1 cellular context compared by ENCODE assay signal in the genomic region with DNA sequence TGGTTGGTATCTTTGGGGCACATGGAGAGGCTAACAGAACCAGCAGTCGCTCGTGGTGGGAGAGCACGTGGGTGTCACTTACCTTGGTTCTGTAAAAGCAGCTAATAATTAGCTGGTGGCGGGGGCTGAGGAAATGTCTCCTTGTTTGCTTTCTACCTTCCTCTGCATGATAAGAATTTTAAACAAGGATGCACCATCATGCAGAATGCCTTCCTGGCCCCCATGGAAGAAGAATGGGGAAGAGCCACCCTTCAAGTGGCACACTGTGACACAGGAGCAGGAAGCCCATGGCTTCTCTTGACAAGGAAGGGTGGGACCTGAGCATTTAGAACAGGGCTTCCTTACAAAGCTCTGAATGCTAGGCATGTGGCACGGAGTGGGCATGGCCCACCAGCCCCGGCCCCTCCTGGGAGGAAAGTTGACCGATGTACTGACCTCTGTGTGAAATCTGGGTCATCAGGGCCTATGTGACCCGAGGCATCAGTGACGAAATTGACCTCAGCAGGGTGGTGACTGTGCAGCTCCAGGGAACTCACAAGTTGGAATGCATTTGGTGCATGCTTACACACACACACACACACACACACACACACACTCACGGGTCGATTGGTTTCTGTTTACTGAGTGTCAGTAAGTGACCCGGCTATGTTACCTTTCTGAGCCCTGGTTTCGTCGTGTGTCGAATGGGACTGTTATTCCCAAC.
TF ChIP-seq lines count a peak whose summit lies in the region.

No MANE protein-coding gene starts in this region.

TF ChIP-seq in HepG2, 621 proteins besides CTCF, POLR2A, EP300 and RAD21 (continued from another document and continues in another):
- TF ChIP-seq, protein P1, sequence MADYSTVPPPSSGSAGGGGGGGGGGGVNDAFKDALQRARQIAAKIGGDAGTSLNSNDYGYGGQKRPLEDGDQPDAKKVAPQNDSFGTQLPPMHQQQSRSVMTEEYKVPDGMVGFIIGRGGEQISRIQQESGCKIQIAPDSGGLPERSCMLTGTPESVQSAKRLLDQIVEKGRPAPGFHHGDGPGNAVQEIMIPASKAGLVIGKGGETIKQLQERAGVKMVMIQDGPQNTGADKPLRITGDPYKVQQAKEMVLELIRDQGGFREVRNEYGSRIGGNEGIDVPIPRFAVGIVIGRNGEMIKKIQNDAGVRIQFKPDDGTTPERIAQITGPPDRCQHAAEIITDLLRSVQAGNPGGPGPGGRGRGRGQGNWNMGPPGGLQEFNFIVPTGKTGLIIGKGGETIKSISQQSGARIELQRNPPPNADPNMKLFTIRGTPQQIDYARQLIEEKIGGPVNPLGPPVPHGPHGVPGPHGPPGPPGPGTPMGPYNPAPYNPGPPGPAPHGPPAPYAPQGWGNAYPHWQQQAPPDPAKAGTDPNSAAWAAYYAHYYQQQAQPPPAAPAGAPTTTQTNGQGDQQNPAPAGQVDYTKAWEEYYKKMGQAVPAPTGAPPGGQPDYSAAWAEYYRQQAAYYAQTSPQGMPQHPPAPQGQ (CRISPR knock-in tag; IDR thresholded peaks at IDR 0.05; ENCODE audit: borderline replicate concordance), result no peak
- TF ChIP-seq ZNF749 (CRISPR knock-in tag; IDR thresholded peaks at IDR 0.05; ENCODE audit: borderline replicate concordance) (no peak), ZBTB49 (CRISPR knock-in tag; IDR thresholded peaks at IDR 0.05; ENCODE audit: borderline replicate concordance) (no peak), ARNT2 (CRISPR knock-in tag; IDR thresholded peaks at IDR 0.05; ENCODE audit: low read depth) (no peak), ZFP82 (CRISPR knock-in tag; IDR thresholded peaks at IDR 0.05; ENCODE audit: borderline replicate concordance) (no peak), ZSCAN5A (CRISPR knock-in tag; IDR thresholded peaks at IDR 0.05; ENCODE audit: borderline replicate concordance) (peak; percentile 44; the same call in 1 of the 2 replicates), CEBPZ (IDR thresholded peaks at IDR 0.05; ENCODE audit: low read length) (no peak), PAWR (CRISPR knock-in tag; IDR thresholded peaks at IDR 0.05; ENCODE audit: borderline replicate concordance) (no peak), RFX3 (CRISPR knock-in tag; IDR thresholded peaks at IDR 0.05) (no peak), ZNF570 (CRISPR knock-in tag; IDR thresholded peaks at IDR 0.05; ENCODE audit: borderline replicate concordance) (no peak), SP4 (CRISPR knock-in tag; IDR thresholded peaks at IDR 0.05) (peak; percentile 46; the same call in 1 of the 2 replicates), ZNF598 (CRISPR knock-in tag; IDR thresholded peaks at IDR 0.05; ENCODE audit: borderline replicate concordance) (no peak), ZNF607 (CRISPR knock-in tag; IDR thresholded peaks at IDR 0.05; ENCODE audit: borderline replicate concordance) (no peak), ATF1 (CRISPR knock-in tag; IDR thresholded peaks at IDR 0.05) (no peak), EHMT2 (IDR thresholded peaks at IDR 0.05; ENCODE audit: borderline replicate concordance, low read depth, low read length) (no peak), AHDC1 (CRISPR knock-in tag; IDR thresholded peaks at IDR 0.05; ENCODE audit: borderline replicate concordance) (peak; percentile 76), NKX3-1 (CRISPR knock-in tag; IDR thresholded peaks at IDR 0.05) (no peak), ZNF747 (CRISPR knock-in tag; IDR thresholded peaks at IDR 0.05; ENCODE audit: borderline replicate concordance) (no peak)
- TF ChIP-seq, protein P2, sequence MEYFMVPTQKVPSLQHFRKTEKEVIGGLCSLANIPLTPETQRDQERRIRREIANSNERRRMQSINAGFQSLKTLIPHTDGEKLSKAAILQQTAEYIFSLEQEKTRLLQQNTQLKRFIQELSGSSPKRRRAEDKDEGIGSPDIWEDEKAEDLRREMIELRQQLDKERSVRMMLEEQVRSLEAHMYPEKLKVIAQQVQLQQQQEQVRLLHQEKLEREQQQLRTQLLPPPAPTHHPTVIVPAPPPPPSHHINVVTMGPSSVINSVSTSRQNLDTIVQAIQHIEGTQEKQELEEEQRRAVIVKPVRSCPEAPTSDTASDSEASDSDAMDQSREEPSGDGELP (IDR thresholded peaks at IDR 0.05; ENCODE audit: borderline replicate concordance, low read depth), result peak; percentile 41; the same call in 1 of the 2 replicates
- TF ChIP-seq, protein P3, sequence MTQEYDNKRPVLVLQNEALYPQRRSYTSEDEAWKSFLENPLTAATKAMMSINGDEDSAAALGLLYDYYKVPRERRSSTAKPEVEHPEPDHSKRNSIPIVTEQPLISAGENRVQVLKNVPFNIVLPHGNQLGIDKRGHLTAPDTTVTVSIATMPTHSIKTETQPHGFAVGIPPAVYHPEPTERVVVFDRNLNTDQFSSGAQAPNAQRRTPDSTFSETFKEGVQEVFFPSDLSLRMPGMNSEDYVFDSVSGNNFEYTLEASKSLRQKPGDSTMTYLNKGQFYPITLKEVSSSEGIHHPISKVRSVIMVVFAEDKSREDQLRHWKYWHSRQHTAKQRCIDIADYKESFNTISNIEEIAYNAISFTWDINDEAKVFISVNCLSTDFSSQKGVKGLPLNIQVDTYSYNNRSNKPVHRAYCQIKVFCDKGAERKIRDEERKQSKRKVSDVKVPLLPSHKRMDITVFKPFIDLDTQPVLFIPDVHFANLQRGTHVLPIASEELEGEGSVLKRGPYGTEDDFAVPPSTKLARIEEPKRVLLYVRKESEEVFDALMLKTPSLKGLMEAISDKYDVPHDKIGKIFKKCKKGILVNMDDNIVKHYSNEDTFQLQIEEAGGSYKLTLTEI (CRISPR knock-in tag; conservative IDR thresholded peaks at IDR 0.05), result no peak
- TF ChIP-seq, protein P4, sequence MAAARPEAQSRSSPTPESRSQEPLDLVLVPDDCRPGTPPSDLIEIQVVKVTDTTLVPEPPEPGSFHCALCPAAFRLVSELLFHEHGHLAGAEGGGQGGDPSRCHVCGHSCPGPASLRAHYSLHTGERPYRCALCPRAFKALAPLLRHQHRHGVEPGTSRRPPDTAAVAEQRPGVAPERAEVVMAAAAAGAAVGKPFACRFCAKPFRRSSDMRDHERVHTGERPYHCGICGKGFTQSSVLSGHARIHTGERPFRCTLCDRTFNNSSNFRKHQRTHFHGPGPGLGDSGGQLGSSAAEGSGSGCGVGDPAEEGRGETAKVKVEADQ (CRISPR knock-in tag; IDR thresholded peaks at IDR 0.05; ENCODE audit: borderline replicate concordance), result peak; percentile 68; the same call in 1 of the 2 replicates
- TF ChIP-seq, protein P5, sequence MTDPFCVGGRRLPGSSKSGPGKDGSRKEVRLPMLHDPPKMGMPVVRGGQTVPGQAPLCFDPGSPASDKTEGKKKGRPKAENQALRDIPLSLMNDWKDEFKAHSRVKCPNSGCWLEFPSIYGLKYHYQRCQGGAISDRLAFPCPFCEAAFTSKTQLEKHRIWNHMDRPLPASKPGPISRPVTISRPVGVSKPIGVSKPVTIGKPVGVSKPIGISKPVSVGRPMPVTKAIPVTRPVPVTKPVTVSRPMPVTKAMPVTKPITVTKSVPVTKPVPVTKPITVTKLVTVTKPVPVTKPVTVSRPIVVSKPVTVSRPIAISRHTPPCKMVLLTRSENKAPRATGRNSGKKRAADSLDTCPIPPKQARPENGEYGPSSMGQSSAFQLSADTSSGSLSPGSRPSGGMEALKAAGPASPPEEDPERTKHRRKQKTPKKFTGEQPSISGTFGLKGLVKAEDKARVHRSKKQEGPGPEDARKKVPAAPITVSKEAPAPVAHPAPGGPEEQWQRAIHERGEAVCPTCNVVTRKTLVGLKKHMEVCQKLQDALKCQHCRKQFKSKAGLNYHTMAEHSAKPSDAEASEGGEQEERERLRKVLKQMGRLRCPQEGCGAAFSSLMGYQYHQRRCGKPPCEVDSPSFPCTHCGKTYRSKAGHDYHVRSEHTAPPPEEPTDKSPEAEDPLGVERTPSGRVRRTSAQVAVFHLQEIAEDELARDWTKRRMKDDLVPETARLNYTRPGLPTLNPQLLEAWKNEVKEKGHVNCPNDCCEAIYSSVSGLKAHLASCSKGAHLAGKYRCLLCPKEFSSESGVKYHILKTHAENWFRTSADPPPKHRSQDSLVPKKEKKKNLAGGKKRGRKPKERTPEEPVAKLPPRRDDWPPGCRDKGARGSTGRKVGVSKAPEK (CRISPR knock-in tag; IDR thresholded peaks at IDR 0.05; ENCODE audit: borderline replicate concordance), result peak; percentile 48; the same call in 1 of the 2 replicates
- TF ChIP-seq, protein P6, sequence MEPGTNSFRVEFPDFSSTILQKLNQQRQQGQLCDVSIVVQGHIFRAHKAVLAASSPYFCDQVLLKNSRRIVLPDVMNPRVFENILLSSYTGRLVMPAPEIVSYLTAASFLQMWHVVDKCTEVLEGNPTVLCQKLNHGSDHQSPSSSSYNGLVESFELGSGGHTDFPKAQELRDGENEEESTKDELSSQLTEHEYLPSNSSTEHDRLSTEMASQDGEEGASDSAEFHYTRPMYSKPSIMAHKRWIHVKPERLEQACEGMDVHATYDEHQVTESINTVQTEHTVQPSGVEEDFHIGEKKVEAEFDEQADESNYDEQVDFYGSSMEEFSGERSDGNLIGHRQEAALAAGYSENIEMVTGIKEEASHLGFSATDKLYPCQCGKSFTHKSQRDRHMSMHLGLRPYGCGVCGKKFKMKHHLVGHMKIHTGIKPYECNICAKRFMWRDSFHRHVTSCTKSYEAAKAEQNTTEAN (CRISPR knock-in tag; conservative IDR thresholded peaks at IDR 0.05), result peak; percentile 97
